32 cellular contexts compared by ENCODE assay signal in genomic region chr1:36571106-36571505, GRCh38.
"Had no signal": no experiment of that assay in that cellular context is flagged by ENCODE, and none has a peak within 500 bp of the region (broad histone marks: within the 10 kb centered on the region; RNA-seq: fewer than 3 reads in every experiment).

No MANE protein-coding gene starts in this region.

- FAIRE-seq: TTC549 had no signal

- H3K4me1 Mint-ChIP-seq: activated CD8-positive, alpha-beta memory T cell treated with anti-CD3 and anti-CD28 coated beads, Interleukin-2, amount 10 ng/mL, durations not matched to agents 7 days and 5 days; activated naive CD8-positive, alpha-beta T cell treated with anti-CD3 and anti-CD28 coated beads, Interleukin-2, amount 10 ng/mL, durations not matched to agents 7 days and 5 days; nephron had no signal

- H3K36me3 ChIP-seq: ascending aorta, cardiac muscle cell, left ventricle myocardium inferior, neutrophil, prostate gland, thoracic aorta, vagina had no signal

- H3K27ac ChIP-seq: ascending aorta, cardiac muscle cell, left ventricle myocardium inferior, neutrophil, prostate gland, skin epidermis, thoracic aorta, vagina, VCaP had no signal

- H3K27ac Mint-ChIP-seq: activated CD8-positive, alpha-beta memory T cell treated with anti-CD3 and anti-CD28 coated beads, Interleukin-2, amount 10 ng/mL, durations not matched to agents 7 days and 5 days; activated CD8-positive, alpha-beta T cell treated with anti-CD3 and anti-CD28 coated beads for 36 hours; activated naive CD8-positive, alpha-beta T cell treated with anti-CD3 and anti-CD28 coated beads, Interleukin-2, amount 10 ng/mL, durations not matched to agents 7 days and 5 days; activated T-helper 2 cell treated with anti-CD3 and anti-CD28 coated beads, Interferon-gamma antibody, Interleukin-2, Interleukin-4, amounts not matched to agents 10 μg/mL and 5 μg/mL and 100 μg/mL, durations not matched to agents 14 hours and 24 hours and 36 hours; brain; dendritic cell treated with granulocyte-macrophage colony-stimulating factor and Interleukin-4, amounts not matched to agents 40 ng/mL and 50 ng/mL, for 4 days; endodermal cell; nephron; stimulated activated effector memory CD8-positive, alpha-beta T cell treated with anti-CD3 and anti-CD28 coated beads, Interleukin-12 subunit alpha, Interleukin-12 subunit beta, amount 100 ng/mL, for 72 hours; stimulated activated naive CD8-positive, alpha-beta T cell treated with anti-CD3 and anti-CD28 coated beads, Interleukin-15, Interleukin-2, amounts not matched to agents 100 ng/mL and 50 ng/mL, for 24 hours had no signal

- ATAC-seq: activated CD8-positive, alpha-beta memory T cell treated with anti-CD3 and anti-CD28 coated beads, Interleukin-2, amount 10 ng/mL, durations not matched to agents 7 days and 5 days; activated CD8-positive, alpha-beta T cell treated with anti-CD3 and anti-CD28 coated beads for 36 hours; esophagus mucosa; sciatic nerve; stimulated activated effector memory CD8-positive, alpha-beta T cell treated with anti-CD3 and anti-CD28 coated beads, Interleukin-12 subunit alpha, Interleukin-12 subunit beta, amount 100 ng/mL, for 72 hours had no signal

- H3K27me3 ChIP-seq: ascending aorta, vagina had no signal

- H3K4me3 ChIP-seq: ascending aorta, cardiac muscle cell, left ventricle myocardium inferior, prostate gland, skin epidermis, thoracic aorta, vagina had no signal

- DNase-seq: activated CD4-positive, alpha-beta T cell treated with anti-CD3 and anti-CD28 coated beads for 1 hour; activated CD4-positive, alpha-beta T cell treated with anti-CD3 and anti-CD28 coated beads, Interleukin-2, amount 50 U/mL, for 1 hour; activated CD8-positive, alpha-beta memory T cell treated with anti-CD3 and anti-CD28 coated beads, Interleukin-2, amount 10 ng/mL, durations not matched to agents 7 days and 5 days; activated CD8-positive, alpha-beta T cell treated with anti-CD3 and anti-CD28 coated beads for 36 hours; activated naive CD4-positive, alpha-beta T cell treated with Interleukin-2 at 50 U/mL for 16 hours; activated naive CD8-positive, alpha-beta T cell treated with anti-CD3 and anti-CD28 coated beads, Interleukin-2, amount 10 ng/mL, durations not matched to agents 7 days and 5 days; activated T-cell treated with anti-CD3 and anti-CD28 coated beads, Interleukin-2, amount 50 U/mL, for 48 hours; foreskin fibroblast; left ventricle myocardium inferior; mammary epithelial cell; retina; stimulated activated CD4-positive, alpha-beta T cell treated with anti-CD3 and anti-CD28 coated beads, Interleukin-4, amount 100 ng/mL, for 24 hours; T-helper 9 cell; trophoblast cell had no signal

- H3K4me3 Mint-ChIP-seq: activated CD8-positive, alpha-beta memory T cell treated with anti-CD3 and anti-CD28 coated beads, Interleukin-2, amount 10 ng/mL, durations not matched to agents 7 days and 5 days; activated CD8-positive, alpha-beta T cell treated with anti-CD3 and anti-CD28 coated beads for 36 hours; activated naive CD8-positive, alpha-beta T cell treated with anti-CD3 and anti-CD28 coated beads, Interleukin-2, amount 10 ng/mL, durations not matched to agents 7 days and 5 days; brain; dendritic cell treated with granulocyte-macrophage colony-stimulating factor and Interleukin-4, amounts not matched to agents 40 ng/mL and 50 ng/mL, for 4 days; endodermal cell; nephron; stimulated activated effector memory CD8-positive, alpha-beta T cell treated with anti-CD3 and anti-CD28 coated beads, Interleukin-12 subunit alpha, Interleukin-12 subunit beta, amount 100 ng/mL, for 72 hours; stimulated activated naive CD8-positive, alpha-beta T cell treated with anti-CD3 and anti-CD28 coated beads, Interleukin-15, Interleukin-2, amounts not matched to agents 100 ng/mL and 50 ng/mL, for 24 hours had no signal

- H3K36me3 Mint-ChIP-seq: activated CD8-positive, alpha-beta memory T cell treated with anti-CD3 and anti-CD28 coated beads, Interleukin-2, amount 10 ng/mL, durations not matched to agents 7 days and 5 days; activated naive CD8-positive, alpha-beta T cell treated with anti-CD3 and anti-CD28 coated beads, Interleukin-2, amount 10 ng/mL, durations not matched to agents 7 days and 5 days; brain; stimulated activated effector memory CD8-positive, alpha-beta T cell treated with anti-CD3 and anti-CD28 coated beads, Interleukin-12 subunit alpha, Interleukin-12 subunit beta, amount 100 ng/mL, for 72 hours had no signal

- H3K9me3 Mint-ChIP-seq: activated CD8-positive, alpha-beta T cell treated with anti-CD3 and anti-CD28 coated beads for 36 hours; activated naive CD8-positive, alpha-beta T cell treated with anti-CD3 and anti-CD28 coated beads, Interleukin-2, amount 10 ng/mL, durations not matched to agents 7 days and 5 days; activated T-helper 2 cell treated with anti-CD3 and anti-CD28 coated beads, Interferon-gamma antibody, Interleukin-2, Interleukin-4, amounts not matched to agents 10 μg/mL and 5 μg/mL and 100 μg/mL, durations not matched to agents 14 hours and 24 hours and 36 hours; brain; dendritic cell treated with granulocyte-macrophage colony-stimulating factor and Interleukin-4, amounts not matched to agents 40 ng/mL and 50 ng/mL, for 4 days; endodermal cell; nephron; stimulated activated effector memory CD8-positive, alpha-beta T cell treated with anti-CD3 and anti-CD28 coated beads, Interleukin-12 subunit alpha, Interleukin-12 subunit beta, amount 100 ng/mL, for 72 hours; stimulated activated naive CD8-positive, alpha-beta T cell treated with anti-CD3 and anti-CD28 coated beads, Interleukin-15, Interleukin-2, amounts not matched to agents 100 ng/mL and 50 ng/mL, for 24 hours had no signal

- H3K9me3 ChIP-seq: ascending aorta, left ventricle myocardium inferior, neutrophil, prostate gland, thoracic aorta, vagina had no signal

- H3K4me1 ChIP-seq: ascending aorta, left ventricle myocardium inferior, prostate gland, vagina had no signal
